Comparison of ENCODE assay signal across 8 cellular contexts in the genomic region with DNA sequence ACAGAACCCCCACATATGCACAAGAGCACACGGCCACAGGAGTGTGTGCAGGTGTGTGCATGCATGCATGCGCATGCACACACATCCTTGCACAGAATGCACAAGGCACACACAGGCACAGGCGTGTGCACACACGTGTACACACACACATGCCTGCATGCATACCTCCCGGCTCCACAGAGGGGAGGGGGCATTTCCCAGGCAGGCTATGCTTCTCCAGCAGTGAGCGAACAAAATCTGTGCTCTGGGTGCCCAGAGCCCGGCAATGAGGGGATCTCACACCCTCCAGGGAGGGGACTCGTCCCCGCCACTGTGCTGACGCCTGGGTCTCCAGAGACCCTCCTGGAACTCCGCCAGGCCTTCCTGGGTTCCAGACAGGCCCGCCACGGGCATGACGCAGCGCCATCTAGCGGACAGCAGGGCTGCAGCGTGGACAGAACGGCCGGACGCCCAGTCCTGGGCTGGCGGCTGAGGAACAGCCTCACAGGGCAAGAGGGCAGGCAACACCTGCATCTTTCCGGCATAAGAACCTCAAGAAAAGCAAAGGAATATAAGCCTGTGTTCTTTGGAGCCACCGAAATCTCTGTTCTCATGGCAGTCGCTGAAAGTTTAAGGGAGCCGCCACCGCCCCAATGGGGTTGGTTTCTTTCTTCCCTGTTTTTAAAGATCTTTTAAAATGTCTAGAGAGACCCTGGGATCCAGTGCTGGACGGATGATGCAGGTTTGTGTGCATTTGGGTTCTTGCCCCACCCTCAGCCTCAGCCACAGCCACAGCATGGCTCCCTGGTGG.
DNase-seq lines count a peak whose midpoint lies in the region; ATAC-seq and TF ChIP-seq lines count a peak whose summit lies in the region.

No MANE protein-coding gene starts in this region.

- H3K27me3 ChIP-seq in suprapubic skin, result peaks cover 88% of the 10 kb centered on the region

- TF ChIP-seq CTCF in mucosa of descending colon (IDR thresholded peaks at IDR 0.05) (peak; percentile 74), suprapubic skin (IDR thresholded peaks at IDR 0.05) (peak; percentile 46 to 91)

- intact Hi-C loops in mucosa of descending colon (cut with DNase I, micrococcal nuclease), result loop anchor here (5.0 to 10.0 kb wide), 2 partner anchors 257 to 259 kb away; a partner anchor contains a TSS

- ATAC-seq in mucosa of descending colon, result peak; percentile 72
- ATAC-seq in GM21529 (IDR thresholded peaks at IDR 0.05; ENCODE audit: unreplicated experiment), result no peak

- no peak for TF ChIP-seq POLR2A in suprapubic skin (IDR thresholded peaks at IDR 0.05)

- H3K9me3 ChIP-seq in mucosa of descending colon (no peaks in the 10 kb centered on the region), suprapubic skin (no peaks in the 10 kb centered on the region)

- H3K36me3 ChIP-seq in mucosa of descending colon (ENCODE audit: low read depth) (no peaks in the 10 kb centered on the region), suprapubic skin (no peaks in the 10 kb centered on the region)

- DNase-seq in DMS53 (lab: John Stamatoyannopoulos, UW) (peak; percentile 39), DMS53 treated with DMSO at 0.1 percent for 48 hours (lab: John Stamatoyannopoulos, UW; ENCODE audit: unreplicated experiment) (no peak), NCI-H1436 (lab: John Stamatoyannopoulos, UW) (peak; percentile 81), mucosa of descending colon (peak; percentile 58 to 75 (median 65)), suprapubic skin (ENCODE audit: low spot score in 2 of 2) (no peak)
- DNase-seq in activated CD4-positive, alpha-beta T cell treated with anti-CD3 and anti-CD28 coated beads for 4 hours, result peak; percentile 17 to 26
- DNase-seq in effector CD8-positive, alpha-beta T cell (lab: John Stamatoyannopoulos, UW), result peak; percentile 3

- no peak for TF ChIP-seq EP300 in suprapubic skin (IDR thresholded peaks at IDR 0.05)

- H3K27ac ChIP-seq in suprapubic skin, result no peak overlapping the region

- H3K4me3 ChIP-seq in mucosa of descending colon (no peak overlapping the region), suprapubic skin (no peak overlapping the region)

- no peaks in the 10 kb centered on the region for H3K4me1 ChIP-seq in mucosa of descending colon (ENCODE audit: low read depth)
- no peaks in the 10 kb centered on the region for H3K4me1 ChIP-seq in suprapubic skin

- WGBS in suprapubic skin, result 27% methylated on average over 9 of the region's 27 CpGs

Comparison
In these comparisons a context has a peak if more than half of its experiments do, and no peak if none do; other contexts are left out.
1. DNase-seq: peak in DMS53 (single experiment), NCI-H1436 (single experiment), activated CD4-positive, alpha-beta T cell treated with anti-CD3 and anti-CD28 coated beads for 4 hours (2 of 2), effector CD8-positive, alpha-beta T cell (single experiment) and mucosa of descending colon (3 of 3); none in DMS53 treated with DMSO at 0.1 percent for 48 hours (single experiment) and suprapubic skin (0 of 2).